Comparison of ENCODE assay signal across 11 cellular contexts in genomic region chr3:24583004-24583403, GRCh38.
A peak's percentile ranks its signal among the peaks of the same experiment; 100 is the strongest.
DNase-seq lines count a peak whose midpoint lies in the region; ATAC-seq and TF ChIP-seq lines count a peak whose summit lies in the region.
"Had no signal": no experiment of that assay in that cellular context is flagged by ENCODE, and none has a peak within 500 bp of the region (broad histone marks: within the 10 kb centered on the region; RNA-seq: fewer than 3 reads in every experiment).

No MANE protein-coding gene starts in this region.

- no peak overlapping the region for H3K4me3 Mint-ChIP-seq in osteocyte (ENCODE audit: unreplicated experiment)

- no peaks in the 10 kb centered on the region for H3F3A ChIP-seq in PC-3 (ENCODE audit: low read length, unreplicated experiment)

- no TSS peak for BruUV-seq in PC-3 (replicated peaks; lab: Mats Ljungman, UMichigan)

- H3K27ac ChIP-seq in PC-3 (ENCODE audit: low read length), result no peak overlapping the region
- H3K27ac ChIP-seq: gastroesophageal sphincter, KMS-11 had no signal

- no peak overlapping the region for H3K9ac ChIP-seq in PC-3 (ENCODE audit: low read length)
- H3K9ac ChIP-seq: KMS-11 had no signal

- CTCF ChIA-PET in PC-3 (lab: Charles Lee), result no interaction called here

- no peaks in the 10 kb centered on the region for H3K4me1 ChIP-seq in PC-3 (ENCODE audit: insufficient read depth, low read length)

- H3K27me3 Mint-ChIP-seq in osteocyte (ENCODE audit: unreplicated experiment), result peaks cover 10% of the 10 kb centered on the region

- no peaks in the 10 kb centered on the region for H3K9me3 ChIP-seq in PC-3 (ENCODE audit: low read length)
- H3K9me3 ChIP-seq: gastroesophageal sphincter had no signal

- DNase-seq in GM06990 (ENCODE audit: extremely low read depth, insufficient read length) (no peak), PC-3 (peak; percentile 60), fibroblast of mammary gland (ENCODE audit: low read depth) (peak; percentile 52), osteocyte (ENCODE audit: extremely low spot score, unreplicated experiment) (no peak), NCI-H446 treated with DMSO at 0.1 percent for 48 hours (lab: John Stamatoyannopoulos, UW) (no peak), NAMALWA (ENCODE audit: low spot score) (no peak)
- no peak for DNase-seq in activated CD8-positive, alpha-beta memory T cell treated with anti-CD3 and anti-CD28 coated beads, Interleukin-2, amount 50 U/mL, for 48 hours
- no peak for DNase-seq in activated CD4-positive, alpha-beta T cell treated with anti-CD3 and anti-CD28 coated beads, Interleukin-2, amount 50 U/mL, for 1 hour
- DNase-seq: stimulated activated CD4-positive, alpha-beta T cell treated with anti-CD3 and anti-CD28 coated beads, Interleukin-12 subunit alpha, Interleukin-12 subunit beta, amount 100 ng/mL, for 4 hours had no signal

- H3K4me2 ChIP-seq in PC-3 (ENCODE audit: low read length), result no peak overlapping the region
- H3K4me2 ChIP-seq: KMS-11 had no signal

- no peaks in the 10 kb centered on the region for H3K9me3 Mint-ChIP-seq in osteocyte (ENCODE audit: unreplicated experiment)

- peak; percentile 78 for ATAC-seq in PC-3
- ATAC-seq: gastroesophageal sphincter had no signal

- H3K36me3 ChIP-seq in GM06990 (ENCODE audit: control insufficient read depth, insufficient read depth, low read length), result no peaks in the 10 kb centered on the region
- H3K36me3 ChIP-seq in PC-3 (ENCODE audit: low read depth, low read length), result no peaks in the 10 kb centered on the region
- H3K36me3 ChIP-seq: gastroesophageal sphincter had no signal

- TF ChIP-seq CTCF in GM06990 (IDR thresholded peaks at IDR 0.05; ENCODE audit: insufficient read depth, low read length, poor library complexity, severe bottlenecking) (peak; percentile 1), PC-3 (conservative IDR thresholded peaks at IDR 0.05; ENCODE audit: low read depth, low read length) (peak; percentile 73), fibroblast of mammary gland (conservative IDR thresholded peaks at IDR 0.05; ENCODE audit: control insufficient read depth, insufficient read depth, low read depth, low read length) (peak; percentile 46), osteocyte (IDR thresholded peaks at IDR 0.05) (peak; percentile 46)

- H3K9me2 ChIP-seq in PC-3 (replicated peaks; ENCODE audit: low read length), result no peaks in the 10 kb centered on the region

- H3K36me3 Mint-ChIP-seq in osteocyte (ENCODE audit: unreplicated experiment), result no peaks in the 10 kb centered on the region

- no peaks in the 10 kb centered on the region for H3K27me3 ChIP-seq in GM06990 (replicated peaks; ENCODE audit: control insufficient read depth, insufficient read depth, low read length)
- H3K27me3 ChIP-seq in PC-3 (ENCODE audit: low read length), result no peaks in the 10 kb centered on the region
- H3K27me3 ChIP-seq: gastroesophageal sphincter had no signal

- no peak overlapping the region for H2AFZ ChIP-seq in PC-3 (ENCODE audit: low read length)

- H3K79me2 ChIP-seq in PC-3 (ENCODE audit: low read length), result no peaks in the 10 kb centered on the region

- no peak overlapping the region for H3K4me3 ChIP-seq in GM06990 (replicated peaks; ENCODE audit: low read depth, low read length)
- no peak overlapping the region for H3K4me3 ChIP-seq in PC-3 (ENCODE audit: low read length)
- H3K4me3 ChIP-seq in fibroblast of mammary gland (ENCODE audit: control insufficient read depth, low read depth, low read length), result no peak overlapping the region
- H3K4me3 ChIP-seq: gastroesophageal sphincter had no signal

- no peaks in the 10 kb centered on the region for H3K4me1 Mint-ChIP-seq in osteocyte (ENCODE audit: unreplicated experiment)

- H3K27ac Mint-ChIP-seq in osteocyte (ENCODE audit: unreplicated experiment), result no peak overlapping the region

- no peaks in the 10 kb centered on the region for H4K20me1 ChIP-seq in PC-3 (ENCODE audit: low read length)

- intact Hi-C loops in PC-3 (cut with micrococcal nuclease), result no loop called here

- POLR2A ChIA-PET in PC-3 (lab: Charles Lee; ENCODE audit: unreplicated experiment), result interaction anchor here (0.7 kb wide), 1 partner anchor 111 kb away, joined by 3 read pairs; no protein-coding TSS in a partner anchor

Comparison
In these comparisons a context has a peak if more than half of its experiments do, and no peak if none do; other contexts are left out.
1. DNase-seq: peak in PC-3 (single experiment) and fibroblast of mammary gland (single experiment); none in GM06990 (single experiment), osteocyte (single experiment), activated CD8-positive, alpha-beta memory T cell treated with anti-CD3 and anti-CD28 coated beads, Interleukin-2, amount 50 U/mL, for 48 hours (single experiment), NCI-H446 treated with DMSO at 0.1 percent for 48 hours (single experiment), NAMALWA (single experiment) and activated CD4-positive, alpha-beta T cell treated with anti-CD3 and anti-CD28 coated beads, Interleukin-2, amount 50 U/mL, for 1 hour (single experiment).
2. CTCF ChIP-seq: peak in every context shown above with its lines; median percentile 73 in PC-3; 46 in fibroblast of mammary gland; 46 in osteocyte; 1 in GM06990.